Comparison of ENCODE assay signal across 23 cellular contexts in genomic region chr17:37148171-37148570, GRCh38.
A peak's percentile ranks its signal among the peaks of the same experiment; 100 is the strongest.
DNase-seq lines count a peak whose midpoint lies in the region; ATAC-seq and TF ChIP-seq lines count a peak whose summit lies in the region.
"Had no signal": no experiment of that assay in that cellular context is flagged by ENCODE, and none has a peak within 500 bp of the region (broad histone marks: within the 10 kb centered on the region; RNA-seq: fewer than 3 reads in every experiment).

No MANE protein-coding gene starts in this region.

- BruUV-seq in PC-3 (replicated peaks; lab: Mats Ljungman, UMichigan), result no TSS peak

- TF ChIP-seq EP300 in transverse colon (IDR thresholded peaks at IDR 0.05; ENCODE audit: low read depth) (no peak), upper lobe of left lung (IDR thresholded peaks at IDR 0.05) (no peak)

- ATAC-seq in PC-3 (no peak), left colon (peak; percentile 26), upper lobe of left lung (ENCODE audit: low FRiP score in 2 of 2) (no peak)
- ATAC-seq: heart left ventricle, left ventricle myocardium superior, upper lobe of right lung had no signal

- no peak overlapping the region for H3K4me3 ChIP-seq in PC-3 (ENCODE audit: low read length)
- no peak overlapping the region for H3K4me3 ChIP-seq in transverse colon
- H3K4me3 ChIP-seq in upper lobe of left lung, result no peak overlapping the region
- H3K4me3 ChIP-seq: cardiac muscle cell, esophagus muscularis mucosa, heart left ventricle, neural progenitor cell, stomach, upper lobe of right lung had no signal

- no peaks in the 10 kb centered on the region for H3F3A ChIP-seq in PC-3 (ENCODE audit: low read length, unreplicated experiment)

- TF ChIP-seq POLR2A in transverse colon (IDR thresholded peaks at IDR 0.05) (no peak), upper lobe of left lung (IDR thresholded peaks at IDR 0.05) (no peak)

- CTCF ChIA-PET in PC-3 (lab: Charles Lee) (no interaction called here), HEK293T (lab: Yijun Ruan, JAX) (interaction anchor here (0.7 to 0.9 kb wide), 2 partner anchors 44 to 225 kb away, joined by 4 to 10 read pairs; no protein-coding TSS in a partner anchor)

- TF ChIP-seq CTCF in PC-3 (conservative IDR thresholded peaks at IDR 0.05; ENCODE audit: low read depth, low read length) (no peak), transverse colon (IDR thresholded peaks at IDR 0.05) (no peak), upper lobe of left lung (IDR thresholded peaks at IDR 0.05) (no peak)

- H2AFZ ChIP-seq in PC-3 (ENCODE audit: low read length), result no peak overlapping the region
- H2AFZ ChIP-seq: neural progenitor cell had no signal

- H3K27ac ChIP-seq in PC-3 (ENCODE audit: low read length), result peak overlapping the region; percentile 47; the same call in 1 of the 2 replicates
- peak overlapping the region in 3 of 4 donors; percentile 5 to 67 (median 60) for H3K27ac ChIP-seq in transverse colon
- H3K27ac ChIP-seq in upper lobe of left lung, result no peak overlapping the region
- H3K27ac ChIP-seq: esophagus muscularis mucosa, heart left ventricle, neural progenitor cell, stomach, upper lobe of right lung had no signal

- no peaks in the 10 kb centered on the region for H3K79me2 ChIP-seq in PC-3 (ENCODE audit: low read length)

- H3K9me2 ChIP-seq in PC-3 (replicated peaks; ENCODE audit: low read length), result no peaks in the 10 kb centered on the region

- no peaks in the 10 kb centered on the region for H3K27me3 ChIP-seq in PC-3 (ENCODE audit: low read length)
- H3K27me3 ChIP-seq in transverse colon, result no peaks in the 10 kb centered on the region
- no peaks in the 10 kb centered on the region for H3K27me3 ChIP-seq in upper lobe of left lung
- H3K27me3 ChIP-seq: cardiac muscle cell, esophagus muscularis mucosa, heart left ventricle, neural progenitor cell, stomach, upper lobe of right lung had no signal

- no peak overlapping the region for H3K4me2 ChIP-seq in PC-3 (ENCODE audit: low read length)
- H3K4me2 ChIP-seq: neural progenitor cell had no signal

- intact Hi-C loops in PC-3 (cut with micrococcal nuclease) (loop anchor here (5.0 kb wide), 1 partner anchor 44 kb away; no protein-coding TSS in a partner anchor), left colon (cut with DNase I, micrococcal nuclease) (no loop called here), transverse colon (cut with DNase I; ENCODE audit: low total_unique reads) (no loop called here)

- no peak for DNase-seq in PC-3
- peak; percentile 5 for DNase-seq in cerebellum (ENCODE audit: low spot score)
- DNase-seq in left colon, result no peak
- DNase-seq in transverse colon, result no peak
- no peak for DNase-seq in NOMO-1 treated with dmso at 0.1 percent for 144 hours (lab: John Stamatoyannopoulos, UW; ENCODE audit: unreplicated experiment)
- no peak for DNase-seq in HEK293T (ENCODE audit: extremely low spot score)
- DNase-seq in upper lobe of left lung, result no peak
- DNase-seq: activated CD8-positive, alpha-beta memory T cell treated with anti-CD3 and anti-CD28 coated beads, Interleukin-2, amount 50 U/mL, for 48 hours; activated effector memory CD4-positive, alpha-beta T cell treated with anti-CD3 and anti-CD28 coated beads, Interleukin-2, amount 50 U/mL, for 16 hours; COR-L47; DND-41; H9; heart left ventricle; left ventricle myocardium superior; NCI-H2171 treated with DMSO at 0.1 percent for 48 hours; SIG-M5; stimulated activated CD4-positive, alpha-beta T cell treated with anti-CD3 and anti-CD28 coated beads, Interleukin-4, amount 100 ng/mL, for 4 hours; stomach; T-helper 17 cell; upper lobe of right lung had no signal

- POLR2A ChIA-PET in PC-3 (lab: Charles Lee; ENCODE audit: unreplicated experiment) (no interaction called here), HEK293T (lab: Yijun Ruan, JAX) (interaction anchor here (1.1 kb wide), 1 partner anchor 12 kb away, joined by 3 read pairs; no protein-coding TSS in a partner anchor)

- H3K9me3 ChIP-seq in PC-3 (ENCODE audit: low read length) (no peaks in the 10 kb centered on the region), transverse colon (no peaks in the 10 kb centered on the region), upper lobe of left lung (no peaks in the 10 kb centered on the region)
- H3K9me3 ChIP-seq: esophagus muscularis mucosa, heart left ventricle, stomach, upper lobe of right lung had no signal

- no peaks in the 10 kb centered on the region for H4K20me1 ChIP-seq in PC-3 (ENCODE audit: low read length)

- H3K36me3 ChIP-seq in PC-3 (ENCODE audit: low read depth, low read length) (no peaks in the 10 kb centered on the region), transverse colon (peaks cover 0 to 5% (median 2%) of the 10 kb centered on the region in 4 donors), upper lobe of left lung (peaks cover 0 to 14% (median 3%) of the 10 kb centered on the region in 4 donors)
- H3K36me3 ChIP-seq: cardiac muscle cell had no signal

- H3K4me1 ChIP-seq in PC-3 (ENCODE audit: insufficient read depth, low read length) (peaks cover 18% of the 10 kb centered on the region), transverse colon (peaks cover 0 to 16% (median 2%) of the 10 kb centered on the region in 4 donors), upper lobe of left lung (no peaks in the 10 kb centered on the region)
- H3K4me1 ChIP-seq: esophagus muscularis mucosa, neural progenitor cell, upper lobe of right lung had no signal

- in situ Hi-C loops in transverse colon (cut with MboI; ENCODE audit: low pct_ligation_motif_present in 1 of 4, low pct_unique_long_range_greater_than_20kb in 1 of 4, low sequenced_read_pairs in 3 of 4), result no loop called here

- 33 to 69% methylated on average over 1 to 2 of the region's 2 CpGs for WGBS in transverse colon (ENCODE audit: low coverage in 1 of 2), 2 donors
- WGBS in upper lobe of left lung, 2 donors, result 88 to 92% methylated on average over 2 of the region's 2 CpGs

- H3K9ac ChIP-seq in PC-3 (ENCODE audit: low read length), result no peak overlapping the region
- H3K9ac ChIP-seq: neural progenitor cell had no signal

TF ChIP-seq in HEK293T, 16 proteins besides CTCF, POLR2A, EP300 and RAD21:
- TF ChIP-seq SP1 (IDR thresholded peaks at IDR 0.05) (no peak), LEF1 (IDR thresholded peaks at IDR 0.05; ENCODE audit: borderline replicate concordance) (no peak), NFRKB (IDR thresholded peaks at IDR 0.05) (no peak), BHLHE40 (IDR thresholded peaks at IDR 0.05; ENCODE audit: borderline replicate concordance) (no peak), FOXM1 (IDR thresholded peaks at IDR 0.05; ENCODE audit: borderline replicate concordance) (no peak), HDGF (IDR thresholded peaks at IDR 0.05; ENCODE audit: borderline replicate concordance) (no peak), ZNF384 (IDR thresholded peaks at IDR 0.05) (no peak), FOXK2 (IDR thresholded peaks at IDR 0.05) (no peak), FOXA1 (IDR thresholded peaks at IDR 0.05) (no peak), L3MBTL2 (conservative IDR thresholded peaks at IDR 0.05) (no peak), PKNOX1 (IDR thresholded peaks at IDR 0.05) (no peak)

Comparison
In these comparisons a context has a peak if more than half of its experiments do, and no peak if none do; other contexts are left out.
1. H3K27ac ChIP-seq: peak in PC-3 (single experiment) and transverse colon (3 of 4); none in upper lobe of left lung (0 of 4).